Comparison of ENCODE assay signal across 1 cellular context in the genomic region with DNA sequence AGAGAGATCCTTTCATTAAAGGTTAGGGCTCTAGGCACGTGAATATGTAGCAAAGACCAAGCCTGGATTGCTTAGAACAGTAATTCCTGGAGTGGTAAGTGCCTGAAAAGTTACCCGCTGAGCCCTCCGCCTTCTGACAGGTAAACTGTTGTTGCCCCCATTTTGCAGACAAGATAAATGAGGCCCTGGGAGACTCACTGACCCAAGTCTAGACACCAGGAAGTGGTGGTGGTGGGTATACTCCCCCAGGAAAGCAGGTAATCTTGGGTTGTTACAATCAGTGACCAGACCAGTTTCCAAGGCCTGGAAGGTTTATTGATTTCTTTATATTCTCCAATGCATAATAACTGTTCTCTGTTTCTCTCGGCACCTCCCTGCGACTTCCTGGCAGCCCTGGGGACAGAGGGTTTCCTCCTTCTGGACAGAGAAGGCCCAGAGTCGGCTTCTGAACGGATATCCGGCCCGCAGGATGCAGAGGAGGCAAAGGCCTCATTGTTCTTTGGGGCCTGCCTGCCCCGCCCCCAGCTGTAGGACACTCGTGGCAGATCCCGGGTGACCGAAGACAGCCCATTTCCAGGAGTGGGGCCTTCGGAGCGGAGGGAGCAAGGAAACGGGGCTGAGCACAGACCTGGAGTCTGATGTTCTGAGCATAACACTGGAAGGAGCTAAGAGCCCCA.
TF ChIP-seq lines count a peak whose summit lies in the region.

No MANE protein-coding gene starts in this region.

TF ChIP-seq in HepG2, 621 proteins besides CTCF, POLR2A, EP300 and RAD21 (continued from another document and continues in another):
- TF ChIP-seq, protein P1, sequence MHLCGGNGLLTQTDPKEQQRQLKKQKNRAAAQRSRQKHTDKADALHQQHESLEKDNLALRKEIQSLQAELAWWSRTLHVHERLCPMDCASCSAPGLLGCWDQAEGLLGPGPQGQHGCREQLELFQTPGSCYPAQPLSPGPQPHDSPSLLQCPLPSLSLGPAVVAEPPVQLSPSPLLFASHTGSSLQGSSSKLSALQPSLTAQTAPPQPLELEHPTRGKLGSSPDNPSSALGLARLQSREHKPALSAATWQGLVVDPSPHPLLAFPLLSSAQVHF (CRISPR knock-in tag; IDR thresholded peaks at IDR 0.05): no peak
- TF ChIP-seq ZNF343 (CRISPR knock-in tag; IDR thresholded peaks at IDR 0.05): no peak
- TF ChIP-seq ZBTB25 (CRISPR knock-in tag; IDR thresholded peaks at IDR 0.05): no peak
- no peak for TF ChIP-seq IRF2 (CRISPR knock-in tag; IDR thresholded peaks at IDR 0.05)
- TF ChIP-seq MTA3 (CRISPR knock-in tag; IDR thresholded peaks at IDR 0.05): no peak
- TF ChIP-seq, protein P2, sequence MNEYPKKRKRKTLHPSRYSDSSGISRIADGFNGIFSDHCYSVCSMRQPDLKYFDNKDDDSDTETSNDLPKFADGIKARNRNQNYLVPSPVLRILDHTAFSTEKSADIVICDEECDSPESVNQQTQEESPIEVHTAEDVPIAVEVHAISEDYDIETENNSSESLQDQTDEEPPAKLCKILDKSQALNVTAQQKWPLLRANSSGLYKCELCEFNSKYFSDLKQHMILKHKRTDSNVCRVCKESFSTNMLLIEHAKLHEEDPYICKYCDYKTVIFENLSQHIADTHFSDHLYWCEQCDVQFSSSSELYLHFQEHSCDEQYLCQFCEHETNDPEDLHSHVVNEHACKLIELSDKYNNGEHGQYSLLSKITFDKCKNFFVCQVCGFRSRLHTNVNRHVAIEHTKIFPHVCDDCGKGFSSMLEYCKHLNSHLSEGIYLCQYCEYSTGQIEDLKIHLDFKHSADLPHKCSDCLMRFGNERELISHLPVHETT (CRISPR knock-in tag; conservative IDR thresholded peaks at IDR 0.05): no peak
- no peak; the same call in 1 of the 2 replicates for TF ChIP-seq SAFB2 (CRISPR knock-in tag; IDR thresholded peaks at IDR 0.05; ENCODE audit: borderline replicate concordance, low read depth)
- no peak for TF ChIP-seq ZNF468 (CRISPR knock-in tag; IDR thresholded peaks at IDR 0.05)
- no peak for TF ChIP-seq CERS6 (CRISPR knock-in tag; IDR thresholded peaks at IDR 0.05)
- no peak for TF ChIP-seq ZNF446 (CRISPR knock-in tag; IDR thresholded peaks at IDR 0.05)
- TF ChIP-seq ZNF253 (CRISPR knock-in tag; IDR thresholded peaks at IDR 0.05; ENCODE audit: borderline replicate concordance): no peak
- TF ChIP-seq ADNP (CRISPR knock-in tag; IDR thresholded peaks at IDR 0.05): peak; percentile 78; the same call in 1 of the 2 replicates
- TF ChIP-seq, protein P3, sequence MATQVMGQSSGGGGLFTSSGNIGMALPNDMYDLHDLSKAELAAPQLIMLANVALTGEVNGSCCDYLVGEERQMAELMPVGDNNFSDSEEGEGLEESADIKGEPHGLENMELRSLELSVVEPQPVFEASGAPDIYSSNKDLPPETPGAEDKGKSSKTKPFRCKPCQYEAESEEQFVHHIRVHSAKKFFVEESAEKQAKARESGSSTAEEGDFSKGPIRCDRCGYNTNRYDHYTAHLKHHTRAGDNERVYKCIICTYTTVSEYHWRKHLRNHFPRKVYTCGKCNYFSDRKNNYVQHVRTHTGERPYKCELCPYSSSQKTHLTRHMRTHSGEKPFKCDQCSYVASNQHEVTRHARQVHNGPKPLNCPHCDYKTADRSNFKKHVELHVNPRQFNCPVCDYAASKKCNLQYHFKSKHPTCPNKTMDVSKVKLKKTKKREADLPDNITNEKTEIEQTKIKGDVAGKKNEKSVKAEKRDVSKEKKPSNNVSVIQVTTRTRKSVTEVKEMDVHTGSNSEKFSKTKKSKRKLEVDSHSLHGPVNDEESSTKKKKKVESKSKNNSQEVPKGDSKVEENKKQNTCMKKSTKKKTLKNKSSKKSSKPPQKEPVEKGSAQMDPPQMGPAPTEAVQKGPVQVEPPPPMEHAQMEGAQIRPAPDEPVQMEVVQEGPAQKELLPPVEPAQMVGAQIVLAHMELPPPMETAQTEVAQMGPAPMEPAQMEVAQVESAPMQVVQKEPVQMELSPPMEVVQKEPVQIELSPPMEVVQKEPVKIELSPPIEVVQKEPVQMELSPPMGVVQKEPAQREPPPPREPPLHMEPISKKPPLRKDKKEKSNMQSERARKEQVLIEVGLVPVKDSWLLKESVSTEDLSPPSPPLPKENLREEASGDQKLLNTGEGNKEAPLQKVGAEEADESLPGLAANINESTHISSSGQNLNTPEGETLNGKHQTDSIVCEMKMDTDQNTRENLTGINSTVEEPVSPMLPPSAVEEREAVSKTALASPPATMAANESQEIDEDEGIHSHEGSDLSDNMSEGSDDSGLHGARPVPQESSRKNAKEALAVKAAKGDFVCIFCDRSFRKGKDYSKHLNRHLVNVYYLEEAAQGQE (IDR thresholded peaks at IDR 0.05; ENCODE audit: borderline replicate concordance in 1 of 2, low read depth in 1 of 2, low read length in 2 of 2): no peak; a peak in 1 of 4 replicates
- peak; percentile 75; the same call in 1 of the 2 replicates for TF ChIP-seq SSRP1 (CRISPR knock-in tag; IDR thresholded peaks at IDR 0.05)
- TF ChIP-seq ZNF772 (CRISPR knock-in tag; IDR thresholded peaks at IDR 0.05): peak; percentile 80; the same call in 1 of the 2 replicates
- TF ChIP-seq HNF1B (CRISPR knock-in tag; IDR thresholded peaks at IDR 0.05): peak; percentile 41; the same call in 1 of the 2 replicates
- TF ChIP-seq EED (CRISPR knock-in tag; IDR thresholded peaks at IDR 0.05): no peak
- no peak for TF ChIP-seq ZSCAN30 (CRISPR knock-in tag; IDR thresholded peaks at IDR 0.05)
- TF ChIP-seq GLI4 (CRISPR knock-in tag; IDR thresholded peaks at IDR 0.05; ENCODE audit: borderline replicate concordance): no peak
- TF ChIP-seq ISL2 (CRISPR knock-in tag; IDR thresholded peaks at IDR 0.05): no peak
- TF ChIP-seq ZNF776 (CRISPR knock-in tag; IDR thresholded peaks at IDR 0.05): no peak; the same call in 1 of the 2 replicates
- TF ChIP-seq, protein P4, sequence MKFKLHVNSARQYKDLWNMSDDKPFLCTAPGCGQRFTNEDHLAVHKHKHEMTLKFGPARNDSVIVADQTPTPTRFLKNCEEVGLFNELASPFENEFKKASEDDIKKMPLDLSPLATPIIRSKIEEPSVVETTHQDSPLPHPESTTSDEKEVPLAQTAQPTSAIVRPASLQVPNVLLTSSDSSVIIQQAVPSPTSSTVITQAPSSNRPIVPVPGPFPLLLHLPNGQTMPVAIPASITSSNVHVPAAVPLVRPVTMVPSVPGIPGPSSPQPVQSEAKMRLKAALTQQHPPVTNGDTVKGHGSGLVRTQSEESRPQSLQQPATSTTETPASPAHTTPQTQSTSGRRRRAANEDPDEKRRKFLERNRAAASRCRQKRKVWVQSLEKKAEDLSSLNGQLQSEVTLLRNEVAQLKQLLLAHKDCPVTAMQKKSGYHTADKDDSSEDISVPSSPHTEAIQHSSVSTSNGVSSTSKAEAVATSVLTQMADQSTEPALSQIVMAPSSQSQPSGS (CRISPR knock-in tag; IDR thresholded peaks at IDR 0.05): peak; percentile 48; the same call in 1 of the 2 replicates
- TF ChIP-seq NR2C2 (CRISPR knock-in tag; IDR thresholded peaks at IDR 0.05; ENCODE audit: borderline replicate concordance): no peak; the same call in 1 of the 2 replicates
- TF ChIP-seq MYPOP (CRISPR knock-in tag; IDR thresholded peaks at IDR 0.05): peak; percentile 29
- TF ChIP-seq HOXA7 (CRISPR knock-in tag; IDR thresholded peaks at IDR 0.05): no peak
- no peak for TF ChIP-seq NFATC3 (CRISPR knock-in tag; IDR thresholded peaks at IDR 0.05)
- TF ChIP-seq CHCHD3 (CRISPR knock-in tag; IDR thresholded peaks at IDR 0.05): no peak
- TF ChIP-seq BRCA1 (CRISPR knock-in tag; IDR thresholded peaks at IDR 0.05): 0 out of 2 replicates have a peak, but pooled peaks have one; percentile 14
- peak; percentile 28; the same call in 1 of the 2 replicates for TF ChIP-seq NFKB2 (CRISPR knock-in tag; IDR thresholded peaks at IDR 0.05; ENCODE audit: borderline replicate concordance)
- TF ChIP-seq ZBTB44 (CRISPR knock-in tag; IDR thresholded peaks at IDR 0.05): no peak
- no peak for TF ChIP-seq SRF (IDR thresholded peaks at IDR 0.05; ENCODE audit: low read depth, low read length)
- no peak for TF ChIP-seq ZNF569 (CRISPR knock-in tag; IDR thresholded peaks at IDR 0.05; ENCODE audit: borderline replicate concordance)
- TF ChIP-seq, protein P5, sequence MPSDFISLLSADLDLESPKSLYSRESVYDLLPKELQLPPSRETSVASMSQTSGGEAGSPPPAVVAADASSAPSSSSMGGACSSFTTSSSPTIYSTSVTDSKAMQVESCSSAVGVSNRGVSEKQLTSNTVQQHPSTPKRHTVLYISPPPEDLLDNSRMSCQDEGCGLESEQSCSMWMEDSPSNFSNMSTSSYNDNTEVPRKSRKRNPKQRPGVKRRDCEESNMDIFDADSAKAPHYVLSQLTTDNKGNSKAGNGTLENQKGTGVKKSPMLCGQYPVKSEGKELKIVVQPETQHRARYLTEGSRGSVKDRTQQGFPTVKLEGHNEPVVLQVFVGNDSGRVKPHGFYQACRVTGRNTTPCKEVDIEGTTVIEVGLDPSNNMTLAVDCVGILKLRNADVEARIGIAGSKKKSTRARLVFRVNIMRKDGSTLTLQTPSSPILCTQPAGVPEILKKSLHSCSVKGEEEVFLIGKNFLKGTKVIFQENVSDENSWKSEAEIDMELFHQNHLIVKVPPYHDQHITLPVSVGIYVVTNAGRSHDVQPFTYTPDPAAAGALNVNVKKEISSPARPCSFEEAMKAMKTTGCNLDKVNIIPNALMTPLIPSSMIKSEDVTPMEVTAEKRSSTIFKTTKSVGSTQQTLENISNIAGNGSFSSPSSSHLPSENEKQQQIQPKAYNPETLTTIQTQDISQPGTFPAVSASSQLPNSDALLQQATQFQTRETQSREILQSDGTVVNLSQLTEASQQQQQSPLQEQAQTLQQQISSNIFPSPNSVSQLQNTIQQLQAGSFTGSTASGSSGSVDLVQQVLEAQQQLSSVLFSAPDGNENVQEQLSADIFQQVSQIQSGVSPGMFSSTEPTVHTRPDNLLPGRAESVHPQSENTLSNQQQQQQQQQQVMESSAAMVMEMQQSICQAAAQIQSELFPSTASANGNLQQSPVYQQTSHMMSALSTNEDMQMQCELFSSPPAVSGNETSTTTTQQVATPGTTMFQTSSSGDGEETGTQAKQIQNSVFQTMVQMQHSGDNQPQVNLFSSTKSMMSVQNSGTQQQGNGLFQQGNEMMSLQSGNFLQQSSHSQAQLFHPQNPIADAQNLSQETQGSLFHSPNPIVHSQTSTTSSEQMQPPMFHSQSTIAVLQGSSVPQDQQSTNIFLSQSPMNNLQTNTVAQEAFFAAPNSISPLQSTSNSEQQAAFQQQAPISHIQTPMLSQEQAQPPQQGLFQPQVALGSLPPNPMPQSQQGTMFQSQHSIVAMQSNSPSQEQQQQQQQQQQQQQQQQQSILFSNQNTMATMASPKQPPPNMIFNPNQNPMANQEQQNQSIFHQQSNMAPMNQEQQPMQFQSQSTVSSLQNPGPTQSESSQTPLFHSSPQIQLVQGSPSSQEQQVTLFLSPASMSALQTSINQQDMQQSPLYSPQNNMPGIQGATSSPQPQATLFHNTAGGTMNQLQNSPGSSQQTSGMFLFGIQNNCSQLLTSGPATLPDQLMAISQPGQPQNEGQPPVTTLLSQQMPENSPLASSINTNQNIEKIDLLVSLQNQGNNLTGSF (CRISPR knock-in tag; IDR thresholded peaks at IDR 0.05): peak; percentile 13; the same call in 1 of the 2 replicates
- TF ChIP-seq IRF9 (CRISPR knock-in tag; IDR thresholded peaks at IDR 0.05; ENCODE audit: borderline replicate concordance): peak; percentile 49; the same call in 1 of the 2 replicates
- no peak for TF ChIP-seq GTF3A (CRISPR knock-in tag; conservative IDR thresholded peaks at IDR 0.05)
